ENCODE assay signal across 9 cellular contexts in genomic region chr12:50400104-50400637, GRCh38. TPM values are rescaled to one million over a fixed set of nuclear protein-coding genes. Genes with fewer than 3 reads are reported as not detected.
DNase-seq lines count a peak whose midpoint lies in the region; ATAC-seq and TF ChIP-seq lines count a peak whose summit lies in the region.
"Had no signal": no experiment of that assay in that cellular context is flagged by ENCODE, and none has a peak within 500 bp of the region (broad histone marks: within the 10 kb centered on the region; RNA-seq: fewer than 3 reads in every experiment).

No MANE protein-coding gene starts in this region.

- H3K36me3 Mint-ChIP-seq in Caco-2 (ENCODE audit: insufficient read depth, unreplicated experiment) (peaks cover 44% of the 10 kb centered on the region), WTC11 (no peaks in the 10 kb centered on the region; the same call in 1 of the 2 replicates)

- TF ChIP-seq CTCF in Caco-2 (IDR thresholded peaks at IDR 0.05; ENCODE audit: insufficient read depth in 1 of 2, low read depth in 1 of 2, low read length in 1 of 2, severe bottlenecking in 1 of 2, unreplicated experiment in 1 of 2): no peak
- no peak for TF ChIP-seq CTCF in WTC11 (IDR thresholded peaks at IDR 0.05)

- H3K9me3 ChIP-seq in Caco-2 (no peaks in the 10 kb centered on the region), iPS-18a (ENCODE audit: control insufficient read depth, low read depth, low read length) (no peaks in the 10 kb centered on the region)

- H3K27ac Mint-ChIP-seq in Caco-2 (ENCODE audit: unreplicated experiment) (peak overlapping the region; percentile 100), WTC11 (peak overlapping the region; percentile 97)

- peak in 1 of 2 experiments; percentile 8 for DNase-seq in Caco-2
- DNase-seq in WTC11 (ENCODE audit: low spot score): no peak
- no peak for DNase-seq in substantia nigra (lab: John Stamatoyannopoulos, UW)
- DNase-seq in COLO668 (lab: John Stamatoyannopoulos, UW; ENCODE audit: unreplicated experiment): no peak
- DNase-seq in AG08395 (ENCODE audit: low spot score): no peak
- DNase-seq in nucleus accumbens (lab: John Stamatoyannopoulos, UW): no peak

- H3K4me1 ChIP-seq in Caco-2 (peaks cover 40% of the 10 kb centered on the region), iPS-18a (ENCODE audit: control insufficient read depth, low read depth, low read length) (peaks cover 11% of the 10 kb centered on the region)

- H3K27me3 Mint-ChIP-seq in Caco-2 (ENCODE audit: insufficient read depth, unreplicated experiment) (no peaks in the 10 kb centered on the region), WTC11 (ENCODE audit: low read depth) (no peaks in the 10 kb centered on the region)

- CTCF ChIA-PET in Caco-2 (lab: Charles Lee) (interaction anchor here (0.7 kb wide), 1 partner anchor 516 kb away, joined by 5 read pairs; no protein-coding TSS in a partner anchor), WTC11 (lab: Charles Lee) (interaction anchor here (0.9 kb wide), 1 partner anchor 86 kb away, joined by 3 read pairs; no protein-coding TSS in a partner anchor)

- intact Hi-C loops in Caco-2 (cut with micrococcal nuclease; ENCODE audit: unreplicated experiment): loop anchor here (1.0 to 5.0 kb wide), 4 partner anchors 118 to 288 kb away; partner anchors contain the start of genes COX14 and LIMA1

- peak overlapping the region; percentile 87 for H3K9ac ChIP-seq in iPS-18a (ENCODE audit: low read length)

- no peaks in the 10 kb centered on the region for H3K27me3 ChIP-seq in Caco-2 (replicated peaks; ENCODE audit: control insufficient read depth, insufficient read depth, low read length)
- H3K27me3 ChIP-seq in iPS-18a (ENCODE audit: control insufficient read depth, insufficient read depth, low read length): no peaks in the 10 kb centered on the region

- H3K27ac ChIP-seq in iPS-18a (ENCODE audit: low read length) (peak overlapping the region; percentile 76), substantia nigra (ENCODE audit: low read depth, low read length, poor library complexity, severe bottlenecking) (peak overlapping the region; percentile 84)

- H3K4me3 ChIP-seq in Caco-2 (ENCODE audit: low read depth, low read length) (peak overlapping the region; percentile 83), iPS-18a (ENCODE audit: low read length) (peak overlapping the region; percentile 98)

- H3K4me3 Mint-ChIP-seq in Caco-2 (ENCODE audit: unreplicated experiment) (peak overlapping the region; percentile 99), WTC11 (peak overlapping the region; percentile 93)

- POLR2A ChIA-PET in Caco-2 (lab: Charles Lee): interaction anchor here (0.5 to 0.7 kb wide), 2 partner anchors 501 to 1131 kb away, joined by 3 to 4 read pairs; no protein-coding TSS in a partner anchor
- POLR2A ChIA-PET in WTC11 (lab: Charles Lee): no interaction called here

- H3K4me1 Mint-ChIP-seq in Caco-2 (ENCODE audit: low read depth, unreplicated experiment) (peaks cover 34% of the 10 kb centered on the region), WTC11 (peaks cover 12% of the 10 kb centered on the region)

- BruUV-seq in Caco-2 (replicated peaks; lab: Mats Ljungman, UMichigan): TSS peak; percentile 100

- ATAC-seq in HG03097 (IDR thresholded peaks at IDR 0.05; ENCODE audit: low FRiP score, unreplicated experiment) (peak; percentile 8), WTC11 (no peak)

- H3K36me3 ChIP-seq in Caco-2 (ENCODE audit: control insufficient read depth, insufficient read depth, low read length) (no peaks in the 10 kb centered on the region), iPS-18a (ENCODE audit: control insufficient read depth, low read depth, low read length) (no peaks in the 10 kb centered on the region)

- H3K9me3 Mint-ChIP-seq in Caco-2 (ENCODE audit: unreplicated experiment) (peaks cover 10% of the 10 kb centered on the region), WTC11 (no peaks in the 10 kb centered on the region)

TF ChIP-seq in WTC11, 78 proteins besides CTCF, POLR2A, EP300 and RAD21 (continues in another document):
- no peak for TF ChIP-seq NFYB (CRISPR knock-in tag; conservative IDR thresholded peaks at IDR 0.05; ENCODE audit: low read depth)
- no peak for TF ChIP-seq EMX1 (CRISPR knock-in tag; IDR thresholded peaks at IDR 0.05)
- no peak for TF ChIP-seq FOXJ3 (CRISPR knock-in tag; IDR thresholded peaks at IDR 0.05; ENCODE audit: borderline replicate concordance)
- no peak for TF ChIP-seq IRF1 (CRISPR knock-in tag; IDR thresholded peaks at IDR 0.05)
- no peak for TF ChIP-seq ERG (CRISPR knock-in tag; IDR thresholded peaks at IDR 0.05)
- no peak for TF ChIP-seq ATF6 (CRISPR knock-in tag; IDR thresholded peaks at IDR 0.05)
- TF ChIP-seq ATF3 (CRISPR knock-in tag; conservative IDR thresholded peaks at IDR 0.05): no peak
- no peak for TF ChIP-seq NFATC4 (CRISPR knock-in tag; IDR thresholded peaks at IDR 0.05)
- no peak for TF ChIP-seq CBFB (CRISPR knock-in tag; IDR thresholded peaks at IDR 0.05; ENCODE audit: low read depth)
- TF ChIP-seq TEAD1 (CRISPR knock-in tag; IDR thresholded peaks at IDR 0.05): no peak
- no peak for TF ChIP-seq ARID4B (CRISPR knock-in tag; IDR thresholded peaks at IDR 0.05; ENCODE audit: borderline replicate concordance)

RNA-seq across cellular contexts. Expression of gene LARP4, which starts 0.5 kb away (rescaled TPM):
- total RNA-seq in Caco-2 (2022) (103 and 115 TPM in 2 replicates), WTC11 (2021) (64.3 to 73.9 TPM (median 73.0 TPM) in 3 replicates)

RNA-seq across cellular contexts. Expression of gene FAM186A, which starts 3.8 kb away (rescaled TPM):
- not detected in 2 replicates for total RNA-seq in Caco-2 (2022)
- not detected in 3 replicates for total RNA-seq in WTC11 (2021)
- total RNA-seq: T-helper 1 cell treated with Interleukin-12 subunit alpha and Interleukin-12 subunit beta and Interleukin-4 antibody, amounts not matched to agents 30 ng/mL and 1 ng/mL, for 36 hours had no signal
